In the genomic region with DNA sequence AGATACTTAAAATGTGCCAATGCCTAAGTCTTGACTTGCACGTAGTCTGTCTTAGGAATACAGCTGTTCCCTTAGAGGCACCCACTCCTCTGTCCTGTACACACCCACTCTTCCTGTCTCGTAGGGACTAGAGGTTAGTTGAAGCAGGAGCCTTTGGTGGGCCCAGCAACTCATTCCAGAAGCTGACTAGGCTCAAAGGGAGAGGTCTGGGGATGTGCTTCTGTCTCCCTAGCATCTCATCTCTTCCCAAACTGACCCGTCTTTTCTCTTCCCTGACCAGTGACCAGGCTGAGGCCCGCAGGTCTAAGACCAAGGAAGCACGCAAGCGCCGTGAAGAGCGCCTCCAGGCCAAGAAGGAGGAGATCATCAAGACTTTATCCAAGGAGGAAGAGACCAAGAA, we compare ENCODE assay signal across 1 cellular context.
TF ChIP-seq lines count a peak whose summit lies in the region.

No MANE protein-coding gene starts in this region.

TF ChIP-seq in endothelial cell of umbilical vein, 7 proteins besides CTCF, POLR2A, EP300 and RAD21:
- TF ChIP-seq JUN (IDR thresholded peaks at IDR 0.05; ENCODE audit: borderline replicate concordance, insufficient read depth, insufficient read length, low read depth) (no peak), POLR2AphosphoS5 (IDR thresholded peaks at IDR 0.05; ENCODE audit: insufficient read depth, low read depth, low read length) (no peak), GATA2 (IDR thresholded peaks at IDR 0.05; ENCODE audit: insufficient read depth, insufficient read length, low read depth, low read length) (no peak), EZH2 (IDR thresholded peaks at IDR 0.05; ENCODE audit: borderline replicate concordance, low read depth, low read length, severe bottlenecking) (no peak), MYC (IDR thresholded peaks at IDR 0.05; ENCODE audit: low read depth, low read length) (no peak), FOS (IDR thresholded peaks at IDR 0.05; ENCODE audit: borderline replicate concordance, insufficient read depth, low read length) (no peak)
- TF ChIP-seq, protein P1, sequence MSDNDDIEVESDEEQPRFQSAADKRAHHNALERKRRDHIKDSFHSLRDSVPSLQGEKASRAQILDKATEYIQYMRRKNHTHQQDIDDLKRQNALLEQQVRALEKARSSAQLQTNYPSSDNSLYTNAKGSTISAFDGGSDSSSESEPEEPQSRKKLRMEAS (IDR thresholded peaks at IDR 0.05; ENCODE audit: insufficient read depth, insufficient read length) = no peak
